ENCODE assay signal across 1 cellular context in the genomic region with DNA sequence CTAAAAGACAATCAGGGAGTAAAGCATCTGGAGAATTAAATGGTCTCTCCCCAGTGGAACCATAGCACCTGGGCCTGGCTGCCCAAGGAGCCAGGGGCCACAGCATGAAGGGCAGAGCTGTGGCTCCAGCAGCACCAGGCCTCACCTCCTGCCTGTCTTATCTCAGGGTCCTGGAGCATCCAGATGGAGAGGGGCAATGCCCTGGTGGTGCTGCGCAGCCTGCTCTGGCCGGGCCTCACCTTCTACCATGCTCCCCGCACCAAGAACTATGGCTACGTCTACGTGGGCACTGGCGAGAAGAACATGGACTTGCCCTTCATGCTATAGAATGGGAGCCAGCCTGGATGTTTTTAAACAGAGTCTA.
TF ChIP-seq lines count a peak whose summit lies in the region.

No MANE protein-coding gene starts in this region.

TF ChIP-seq in WTC11, 78 proteins besides CTCF, POLR2A, EP300 and RAD21 (continued from another document):
- TF ChIP-seq, protein P1, sequence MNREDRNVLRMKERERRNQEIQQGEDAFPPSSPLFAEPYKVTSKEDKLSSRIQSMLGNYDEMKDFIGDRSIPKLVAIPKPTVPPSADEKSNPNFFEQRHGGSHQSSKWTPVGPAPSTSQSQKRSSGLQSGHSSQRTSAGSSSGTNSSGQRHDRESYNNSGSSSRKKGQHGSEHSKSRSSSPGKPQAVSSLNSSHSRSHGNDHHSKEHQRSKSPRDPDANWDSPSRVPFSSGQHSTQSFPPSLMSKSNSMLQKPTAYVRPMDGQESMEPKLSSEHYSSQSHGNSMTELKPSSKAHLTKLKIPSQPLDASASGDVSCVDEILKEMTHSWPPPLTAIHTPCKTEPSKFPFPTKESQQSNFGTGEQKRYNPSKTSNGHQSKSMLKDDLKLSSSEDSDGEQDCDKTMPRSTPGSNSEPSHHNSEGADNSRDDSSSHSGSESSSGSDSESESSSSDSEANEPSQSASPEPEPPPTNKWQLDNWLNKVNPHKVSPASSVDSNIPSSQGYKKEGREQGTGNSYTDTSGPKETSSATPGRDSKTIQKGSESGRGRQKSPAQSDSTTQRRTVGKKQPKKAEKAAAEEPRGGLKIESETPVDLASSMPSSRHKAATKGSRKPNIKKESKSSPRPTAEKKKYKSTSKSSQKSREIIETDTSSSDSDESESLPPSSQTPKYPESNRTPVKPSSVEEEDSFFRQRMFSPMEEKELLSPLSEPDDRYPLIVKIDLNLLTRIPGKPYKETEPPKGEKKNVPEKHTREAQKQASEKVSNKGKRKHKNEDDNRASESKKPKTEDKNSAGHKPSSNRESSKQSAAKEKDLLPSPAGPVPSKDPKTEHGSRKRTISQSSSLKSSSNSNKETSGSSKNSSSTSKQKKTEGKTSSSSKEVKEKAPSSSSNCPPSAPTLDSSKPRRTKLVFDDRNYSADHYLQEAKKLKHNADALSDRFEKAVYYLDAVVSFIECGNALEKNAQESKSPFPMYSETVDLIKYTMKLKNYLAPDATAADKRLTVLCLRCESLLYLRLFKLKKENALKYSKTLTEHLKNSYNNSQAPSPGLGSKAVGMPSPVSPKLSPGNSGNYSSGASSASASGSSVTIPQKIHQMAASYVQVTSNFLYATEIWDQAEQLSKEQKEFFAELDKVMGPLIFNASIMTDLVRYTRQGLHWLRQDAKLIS (CRISPR knock-in tag; IDR thresholded peaks at IDR 0.05; ENCODE audit: borderline replicate concordance), result no peak
- TF ChIP-seq, protein P2, sequence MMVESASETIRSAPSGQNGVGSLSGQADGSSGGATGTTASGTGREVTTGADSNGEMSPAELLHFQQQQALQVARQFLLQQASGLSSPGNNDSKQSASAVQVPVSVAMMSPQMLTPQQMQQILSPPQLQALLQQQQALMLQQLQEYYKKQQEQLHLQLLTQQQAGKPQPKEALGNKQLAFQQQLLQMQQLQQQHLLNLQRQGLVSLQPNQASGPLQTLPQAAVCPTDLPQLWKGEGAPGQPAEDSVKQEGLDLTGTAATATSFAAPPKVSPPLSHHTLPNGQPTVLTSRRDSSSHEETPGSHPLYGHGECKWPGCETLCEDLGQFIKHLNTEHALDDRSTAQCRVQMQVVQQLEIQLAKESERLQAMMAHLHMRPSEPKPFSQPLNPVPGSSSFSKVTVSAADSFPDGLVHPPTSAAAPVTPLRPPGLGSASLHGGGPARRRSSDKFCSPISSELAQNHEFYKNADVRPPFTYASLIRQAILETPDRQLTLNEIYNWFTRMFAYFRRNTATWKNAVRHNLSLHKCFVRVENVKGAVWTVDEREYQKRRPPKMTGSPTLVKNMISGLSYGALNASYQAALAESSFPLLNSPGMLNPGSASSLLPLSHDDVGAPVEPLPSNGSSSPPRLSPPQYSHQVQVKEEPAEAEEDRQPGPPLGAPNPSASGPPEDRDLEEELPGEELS (CRISPR knock-in tag; IDR thresholded peaks at IDR 0.05), result no peak
- TF ChIP-seq, protein P3, sequence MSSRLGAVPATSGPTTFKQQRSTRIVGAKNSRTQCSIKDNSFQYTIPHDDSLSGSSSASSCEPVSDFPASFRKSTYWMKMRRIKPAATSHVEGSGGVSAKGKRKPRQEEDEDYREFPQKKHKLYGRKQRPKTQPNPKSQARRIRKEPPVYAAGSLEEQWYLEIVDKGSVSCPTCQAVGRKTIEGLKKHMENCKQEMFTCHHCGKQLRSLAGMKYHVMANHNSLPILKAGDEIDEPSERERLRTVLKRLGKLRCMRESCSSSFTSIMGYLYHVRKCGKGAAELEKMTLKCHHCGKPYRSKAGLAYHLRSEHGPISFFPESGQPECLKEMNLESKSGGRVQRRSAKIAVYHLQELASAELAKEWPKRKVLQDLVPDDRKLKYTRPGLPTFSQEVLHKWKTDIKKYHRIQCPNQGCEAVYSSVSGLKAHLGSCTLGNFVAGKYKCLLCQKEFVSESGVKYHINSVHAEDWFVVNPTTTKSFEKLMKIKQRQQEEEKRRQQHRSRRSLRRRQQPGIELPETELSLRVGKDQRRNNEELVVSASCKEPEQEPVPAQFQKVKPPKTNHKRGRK (CRISPR knock-in tag; IDR thresholded peaks at IDR 0.05; ENCODE audit: borderline replicate concordance), result no peak
- TF ChIP-seq ZBTB21 (CRISPR knock-in tag; IDR thresholded peaks at IDR 0.05; ENCODE audit: borderline replicate concordance) (no peak), TEAD1 (CRISPR knock-in tag; IDR thresholded peaks at IDR 0.05) (no peak), NR2C2 (CRISPR knock-in tag; IDR thresholded peaks at IDR 0.05) (no peak), SMAD4 (CRISPR knock-in tag; IDR thresholded peaks at IDR 0.05) (no peak), ZNF138 (CRISPR knock-in tag; conservative IDR thresholded peaks at IDR 0.05) (no peak), TCF7 (CRISPR knock-in tag; IDR thresholded peaks at IDR 0.05; ENCODE audit: low read depth) (no peak)
- TF ChIP-seq, protein P4, sequence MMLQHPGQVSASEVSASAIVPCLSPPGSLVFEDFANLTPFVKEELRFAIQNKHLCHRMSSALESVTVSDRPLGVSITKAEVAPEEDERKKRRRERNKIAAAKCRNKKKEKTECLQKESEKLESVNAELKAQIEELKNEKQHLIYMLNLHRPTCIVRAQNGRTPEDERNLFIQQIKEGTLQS (CRISPR knock-in tag; conservative IDR thresholded peaks at IDR 0.05), result no peak
- TF ChIP-seq, protein P5, sequence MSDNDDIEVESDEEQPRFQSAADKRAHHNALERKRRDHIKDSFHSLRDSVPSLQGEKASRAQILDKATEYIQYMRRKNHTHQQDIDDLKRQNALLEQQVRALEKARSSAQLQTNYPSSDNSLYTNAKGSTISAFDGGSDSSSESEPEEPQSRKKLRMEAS (CRISPR knock-in tag; IDR thresholded peaks at IDR 0.05), result no peak
- TF ChIP-seq, protein P6, sequence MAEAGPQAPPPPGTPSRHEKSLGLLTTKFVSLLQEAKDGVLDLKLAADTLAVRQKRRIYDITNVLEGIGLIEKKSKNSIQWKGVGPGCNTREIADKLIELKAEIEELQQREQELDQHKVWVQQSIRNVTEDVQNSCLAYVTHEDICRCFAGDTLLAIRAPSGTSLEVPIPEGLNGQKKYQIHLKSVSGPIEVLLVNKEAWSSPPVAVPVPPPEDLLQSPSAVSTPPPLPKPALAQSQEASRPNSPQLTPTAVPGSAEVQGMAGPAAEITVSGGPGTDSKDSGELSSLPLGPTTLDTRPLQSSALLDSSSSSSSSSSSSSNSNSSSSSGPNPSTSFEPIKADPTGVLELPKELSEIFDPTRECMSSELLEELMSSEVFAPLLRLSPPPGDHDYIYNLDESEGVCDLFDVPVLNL (CRISPR knock-in tag; IDR thresholded peaks at IDR 0.05; ENCODE audit: borderline replicate concordance, low read depth), result no peak
- TF ChIP-seq, protein P7, sequence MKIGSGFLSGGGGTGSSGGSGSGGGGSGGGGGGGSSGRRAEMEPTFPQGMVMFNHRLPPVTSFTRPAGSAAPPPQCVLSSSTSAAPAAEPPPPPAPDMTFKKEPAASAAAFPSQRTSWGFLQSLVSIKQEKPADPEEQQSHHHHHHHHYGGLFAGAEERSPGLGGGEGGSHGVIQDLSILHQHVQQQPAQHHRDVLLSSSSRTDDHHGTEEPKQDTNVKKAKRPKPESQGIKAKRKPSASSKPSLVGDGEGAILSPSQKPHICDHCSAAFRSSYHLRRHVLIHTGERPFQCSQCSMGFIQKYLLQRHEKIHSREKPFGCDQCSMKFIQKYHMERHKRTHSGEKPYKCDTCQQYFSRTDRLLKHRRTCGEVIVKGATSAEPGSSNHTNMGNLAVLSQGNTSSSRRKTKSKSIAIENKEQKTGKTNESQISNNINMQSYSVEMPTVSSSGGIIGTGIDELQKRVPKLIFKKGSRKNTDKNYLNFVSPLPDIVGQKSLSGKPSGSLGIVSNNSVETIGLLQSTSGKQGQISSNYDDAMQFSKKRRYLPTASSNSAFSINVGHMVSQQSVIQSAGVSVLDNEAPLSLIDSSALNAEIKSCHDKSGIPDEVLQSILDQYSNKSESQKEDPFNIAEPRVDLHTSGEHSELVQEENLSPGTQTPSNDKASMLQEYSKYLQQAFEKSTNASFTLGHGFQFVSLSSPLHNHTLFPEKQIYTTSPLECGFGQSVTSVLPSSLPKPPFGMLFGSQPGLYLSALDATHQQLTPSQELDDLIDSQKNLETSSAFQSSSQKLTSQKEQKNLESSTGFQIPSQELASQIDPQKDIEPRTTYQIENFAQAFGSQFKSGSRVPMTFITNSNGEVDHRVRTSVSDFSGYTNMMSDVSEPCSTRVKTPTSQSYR (CRISPR knock-in tag; IDR thresholded peaks at IDR 0.05), result no peak
